ENCODE assay signal across 9 cellular contexts in the genomic region with DNA sequence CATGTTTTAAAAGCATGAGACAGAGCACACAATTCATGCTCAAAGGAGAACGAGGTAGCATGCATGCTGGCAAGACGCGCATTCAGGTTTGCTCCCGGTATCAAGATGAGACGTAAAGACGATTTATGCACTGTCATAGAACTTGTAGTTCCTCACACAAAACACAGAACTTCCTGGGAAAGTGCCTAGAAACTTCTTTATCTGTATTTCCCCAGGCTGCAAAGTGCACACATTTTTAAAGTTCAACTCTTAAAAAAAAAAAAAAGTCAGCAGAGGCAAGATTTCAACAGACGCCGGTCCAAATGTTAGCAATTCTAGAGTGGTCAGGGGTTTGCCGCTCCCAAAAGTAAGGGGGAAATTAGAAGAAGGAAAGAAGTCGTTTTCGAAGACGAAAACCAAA.
A peak's percentile ranks its signal among the peaks of the same experiment; 100 is the strongest.
DNase-seq lines count a peak whose midpoint lies in the region; ATAC-seq, FAIRE-seq and TF ChIP-seq lines count a peak whose summit lies in the region.
"Had no signal": no experiment of that assay in that cellular context is flagged by ENCODE, and none has a peak within 500 bp of the region (broad histone marks: within the 10 kb centered on the region; RNA-seq: fewer than 3 reads in every experiment).

No MANE protein-coding gene starts in this region.

- peaks cover 42% of the 10 kb centered on the region for H3K4me1 Mint-ChIP-seq in CD14-positive monocyte
- H3K4me1 Mint-ChIP-seq in nephron, result peaks cover 61% of the 10 kb centered on the region

- ATAC-seq in GM18870 (IDR thresholded peaks at IDR 0.05; ENCODE audit: unreplicated experiment), result no peak

- no peak for FAIRE-seq in H1 (lab: Jason Lieb, UNC)

- H3K36me3 Mint-ChIP-seq in CD14-positive monocyte (peaks cover 0 to 2% of the 10 kb centered on the region in 2 donors), nephron (ENCODE audit: low read depth) (no peaks in the 10 kb centered on the region)

- no peak overlapping the region for H3K4me3 ChIP-seq in H1 (ENCODE audit: extremely low read depth in 1 of 4, insufficient read depth in 2 of 4, low read depth in 3 of 4, low read length in 4 of 4)

- H3K27ac Mint-ChIP-seq in CD14-positive monocyte (peak overlapping the region; percentile 83 to 99 (median 97)), nephron (peak overlapping the region; percentile 70 to 91 (median 75))

- no peak overlapping the region for H2AK5ac ChIP-seq in H1 (ENCODE audit: low read depth, low read length)

- WGBS in H1 (ENCODE audit: extremely low coverage in 1 of 2, insufficient coverage in 1 of 2, insufficient read length in 1 of 2, insufficient replicate concordance in 2 of 2, low coverage in 1 of 2, low lambda C conversion rate in 2 of 2, missing lambda C conversion rate in 1 of 2), 2 experiments, result 84% methylated on average over 12 of the region's 12 CpGs; no CpG with 5 or more reads in 1 of the 2 experiments

- no peak overlapping the region for H2BK5ac ChIP-seq in H1 (ENCODE audit: low read depth, low read length)

- no peak for TF ChIP-seq CTCF in CD14-positive monocyte (IDR thresholded peaks at IDR 0.05)
- no peak for TF ChIP-seq CTCF in H1 (IDR thresholded peaks at IDR 0.05; ENCODE audit: control extremely low read depth in 1 of 3, insufficient read depth in 1 of 3, low read depth in 1 of 3, low read length in 3 of 3)
- TF ChIP-seq CTCF in nephron (IDR thresholded peaks at IDR 0.05; ENCODE audit: unreplicated experiment in 3 of 3), result no peak

- no peak overlapping the region for H3K14ac ChIP-seq in H1 (ENCODE audit: insufficient read length)

- H3K9me3 ChIP-seq in H1 (ENCODE audit: insufficient read depth in 2 of 2, low read depth in 1 of 2, low read length in 1 of 2), result no peaks in the 10 kb centered on the region

- no peak overlapping the region for H4K91ac ChIP-seq in H1 (replicated peaks; ENCODE audit: insufficient read length, low read length)

- H2AFZ ChIP-seq in H1 (ENCODE audit: low read length), result no peak overlapping the region; the same call in 1 of the 2 replicates

- H3K27me3 Mint-ChIP-seq in CD14-positive monocyte (ENCODE audit: low read depth in 3 of 3) (peaks cover 0 to 3% (median 2%) of the 10 kb centered on the region in 3 donors), nephron (ENCODE audit: low read depth) (peaks cover 7% of the 10 kb centered on the region)

- no peak overlapping the region for H3K4ac ChIP-seq in H1 (replicated peaks; ENCODE audit: insufficient read length, low read depth, low read length)

- no peaks in the 10 kb centered on the region for H3K79me2 ChIP-seq in H1 (ENCODE audit: control insufficient read depth in 1 of 2, insufficient read depth in 2 of 2, low read length in 2 of 2)

- no peak overlapping the region for H2BK15ac ChIP-seq in H1 (ENCODE audit: low read length)

- CTCF ChIA-PET in H1 (lab: Charles Lee; ENCODE audit: partially characterized antibody), result interaction anchor here (0.7 to 2.0 kb wide), 15 partner anchors 8 to 576 kb away, joined by 3 to 8 read pairs (median 3); no protein-coding TSS in a partner anchor

- no peak overlapping the region for H2BK120ac ChIP-seq in H1 (replicated peaks; ENCODE audit: low read depth, low read length)

- H2BK20ac ChIP-seq in H1 (ENCODE audit: low read length), result no peak overlapping the region

- DNase-seq in CD14-positive monocyte (ENCODE audit: low spot score), result peak; percentile 55
- DNase-seq in NOMO-1 treated with dmso at 0.1 percent for 144 hours (lab: John Stamatoyannopoulos, UW; ENCODE audit: unreplicated experiment), result peak; percentile 71
- DNase-seq in H1 (ENCODE audit: low read depth in 1 of 2, low spot score in 2 of 2), result no peak
- no peak for DNase-seq in head of caudate nucleus
- DNase-seq in GM03348 (ENCODE audit: low spot score), result no peak
- DNase-seq in NCI-H146 treated with DMSO at 0.1 percent for 48 hours (lab: John Stamatoyannopoulos, UW; ENCODE audit: unreplicated experiment), result no peak
- DNase-seq: NK-92 treated with Interleukin-12 subunit alpha and Interleukin-12 subunit beta, amount 100 ng/mL, for 24 hours had no signal

- H3K9ac ChIP-seq in H1 (replicated peaks in 1 of 4; ENCODE audit: extremely low read depth in 1 of 4, low read depth in 3 of 4, low read length in 3 of 4), result no peak overlapping the region

- H3K23me2 ChIP-seq in H1 (ENCODE audit: low read depth, low read length), result no peaks in the 10 kb centered on the region

- POLR2A ChIA-PET in H1 (lab: Charles Lee; ENCODE audit: partially characterized antibody), result no interaction called here

- intact Hi-C loops in CD14-positive monocyte (cut with micrococcal nuclease) (loop anchor here in 1 of 2 donors (10.0 kb wide), 1 partner anchor 186 kb away; no protein-coding TSS in a partner anchor), head of caudate nucleus (cut with DNase I) (loop anchor here (10.0 kb wide), 1 partner anchor 596 kb away; no protein-coding TSS in a partner anchor)

- H3K79me1 ChIP-seq in H1 (ENCODE audit: low read depth, low read length), result no peaks in the 10 kb centered on the region

- H3K23ac ChIP-seq in H1 (ENCODE audit: insufficient read length), result no peak overlapping the region

- no peak overlapping the region for H3K18ac ChIP-seq in H1 (ENCODE audit: extremely low read depth, low read length)

- H3K4me3 Mint-ChIP-seq in CD14-positive monocyte (peak overlapping the region; percentile 89), nephron (peak overlapping the region in 1 of 3 experiments; percentile 58)

- no peak overlapping the region for H3K56ac ChIP-seq in H1 (replicated peaks; ENCODE audit: insufficient read length, low read depth, low read length)

- no peaks in the 10 kb centered on the region for H4K20me1 ChIP-seq in H1 (replicated peaks in 1 of 2; ENCODE audit: control insufficient read depth in 1 of 2, insufficient read depth in 2 of 2, low read length in 2 of 2)

- H4K5ac ChIP-seq in H1 (ENCODE audit: insufficient read length, low read depth, low read length), result no peak overlapping the region

- H4K8ac ChIP-seq in H1 (ENCODE audit: extremely low read depth, insufficient read depth, low read length), result no peak overlapping the region

- TF ChIP-seq EP300 in H1 (IDR thresholded peaks at IDR 0.05; ENCODE audit: borderline replicate concordance in 1 of 2, low read depth in 2 of 2, low read length in 2 of 2), result no peak

- H2BK12ac ChIP-seq in H1 (ENCODE audit: low read depth, low read length), result no peak overlapping the region

- peaks cover 0 to 6% (median 0%) of the 10 kb centered on the region in 4 experiments; a peak in 1 of 7 replicates for H3K27me3 ChIP-seq in H1 (replicated peaks in 1 of 4; ENCODE audit: control insufficient read depth in 3 of 4, extremely low read depth in 1 of 4, insufficient read depth in 3 of 4, low read length in 3 of 4)

- H3K36me3 ChIP-seq in H1 (ENCODE audit: control insufficient read depth in 2 of 4, insufficient read depth in 4 of 4, low read length in 3 of 4), result no peaks in the 10 kb centered on the region

- H3K27ac ChIP-seq in H1 (ENCODE audit: low read depth, low read length), result no peak overlapping the region

- TF ChIP-seq RAD21 in H1 (IDR thresholded peaks at IDR 0.05 in 1 of 2, conservative IDR thresholded peaks at IDR 0.05 in 1 of 2; ENCODE audit: low read depth in 2 of 2, low read length in 2 of 2), result no peak

- no peaks in the 10 kb centered on the region for H3K9me3 Mint-ChIP-seq in CD14-positive monocyte
- no peaks in the 10 kb centered on the region for H3K9me3 Mint-ChIP-seq in nephron

- H3K4me2 ChIP-seq in H1 (ENCODE audit: insufficient read depth in 1 of 2, low read depth in 2 of 2, low read length in 2 of 2), result peak overlapping the region; percentile 4 to 17; a peak in 1 of 4 replicates

- H3K4me1 ChIP-seq in H1 (replicated peaks in 1 of 4; ENCODE audit: control insufficient read depth in 3 of 4, insufficient read depth in 4 of 4, low read length in 3 of 4), result peaks cover 2 to 8% (median 6%) of the 10 kb centered on the region in 4 experiments; a peak in 3 of 7 replicates

- no peak for TF ChIP-seq POLR2A in H1 (IDR thresholded peaks at IDR 0.05; ENCODE audit: control extremely low read depth in 1 of 2, low read depth in 2 of 2, low read length in 2 of 2)

Comparison
In these comparisons a context has a peak if more than half of its experiments do, and no peak if none do; other contexts are left out.
1. DNase-seq: peak in CD14-positive monocyte (single experiment) and NOMO-1 treated with dmso at 0.1 percent for 144 hours (single experiment); none in H1 (0 of 2), head of caudate nucleus (0 of 42), GM03348 (single experiment) and NCI-H146 treated with DMSO at 0.1 percent for 48 hours (single experiment).